In genomic region chr14:30748343-30748742, GRCh38 we compare ENCODE assay signal across 24 cellular contexts.
"Had no signal": no experiment of that assay in that cellular context is flagged by ENCODE, and none has a peak within 500 bp of the region (broad histone marks: within the 10 kb centered on the region; RNA-seq: fewer than 3 reads in every experiment).

No MANE protein-coding gene starts in this region.

- FAIRE-seq: TTC549 had no signal

- DNase-seq: activated CD4-positive, alpha-beta T cell treated with anti-CD3 and anti-CD28 coated beads, Interleukin-2, amount 10 ng/mL, durations not matched to agents 24 days and 14 days; activated CD4-positive, alpha-beta T cell treated with anti-CD3 and anti-CD28 coated beads, Interleukin-2, amount 50 U/mL, for 48 hours; activated CD4-positive, CD25-positive, alpha-beta regulatory T cell treated with anti-CD3 and anti-CD28 coated beads, Interleukin-2, amount 50 U/mL, for 72 hours; activated CD8-positive, alpha-beta memory T cell treated with anti-CD3 and anti-CD28 coated beads, Interleukin-2, amount 10 ng/mL, durations not matched to agents 7 days and 5 days; activated effector memory CD4-positive, alpha-beta T cell treated with Interleukin-2 at 50 U/mL for 16 hours; activated naive CD4-positive, alpha-beta T cell; activated T-cell treated with anti-CD3 and anti-CD28 coated beads, Interleukin-2, amount 50 U/mL, for 24 hours; aorta; caudate nucleus; Karpas-422; NCI-H1048; NCI-H146; NCI-H187 treated with DMSO at 0.1 percent for 48 hours; NCI-H2081 treated with DMSO at 0.1 percent for 48 hours; NCI-H2227 treated with DMSO at 0.1 percent for 48 hours; NCI-H446 treated with DMSO at 0.1 percent for 48 hours; NCI-H524 treated with DMSO at 0.1 percent for 48 hours; NCI-H774; PC-9; SHP77 treated with DMSO at 0.1 percent for 48 hours; T-cell; T1000 had no signal

- ATAC-seq: activated CD8-positive, alpha-beta memory T cell treated with anti-CD3 and anti-CD28 coated beads, Interleukin-2, amount 10 ng/mL, durations not matched to agents 7 days and 5 days; T-cell; WTC11 had no signal
